In the genomic region with DNA sequence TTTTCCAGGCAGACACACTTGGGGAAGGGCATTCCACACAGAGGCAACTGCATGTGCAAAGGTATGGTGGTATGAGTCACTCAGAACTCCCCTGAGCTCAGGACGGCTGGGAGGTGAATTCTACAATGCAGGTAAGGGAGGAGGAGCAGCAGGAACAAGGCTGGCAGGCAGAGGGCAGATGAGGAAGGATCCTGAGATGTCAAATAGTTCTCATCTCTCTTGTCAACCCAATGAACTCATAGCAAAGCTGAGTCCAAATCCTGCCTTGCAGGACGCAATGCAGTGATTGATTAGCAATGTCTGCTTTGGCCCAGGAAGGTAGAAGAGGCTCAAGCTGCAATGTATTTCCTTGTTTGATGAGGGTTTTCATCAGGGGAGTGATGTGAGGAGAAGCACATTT, we compare ENCODE assay signal across 19 cellular contexts.
DNase-seq lines count a peak whose midpoint lies in the region; ATAC-seq and TF ChIP-seq lines count a peak whose summit lies in the region.
"Had no signal": no experiment of that assay in that cellular context is flagged by ENCODE, and none has a peak within 500 bp of the region (broad histone marks: within the 10 kb centered on the region; RNA-seq: fewer than 3 reads in every experiment).

No MANE protein-coding gene starts in this region.

- H3K27me3 Mint-ChIP-seq in GM23338 (ENCODE audit: insufficient read depth, low read depth, poor library complexity): peaks cover 4% of the 10 kb centered on the region
- no peaks in the 10 kb centered on the region for H3K27me3 Mint-ChIP-seq in CD4-positive, alpha-beta memory T cell
- H3K27me3 Mint-ChIP-seq: stimulated activated naive CD8-positive, alpha-beta T cell treated with anti-CD3 and anti-CD28 coated beads, Interleukin-15, amount 100 ng/mL, for 72 hours had no signal

- H3K27me3 ChIP-seq in GM23338 (ENCODE audit: insufficient read depth) (no peaks in the 10 kb centered on the region), Peyer's patch (no peaks in the 10 kb centered on the region), trophoblast cell (ENCODE audit: insufficient read depth, low read length) (no peaks in the 10 kb centered on the region)
- no peaks in the 10 kb centered on the region for H3K27me3 ChIP-seq in CD4-positive, alpha-beta memory T cell (ENCODE audit: insufficient read depth, low read length)
- H3K27me3 ChIP-seq: SJCRH30, tibial nerve had no signal

- no peaks in the 10 kb centered on the region for H3F3A ChIP-seq in GM23338 (replicated peaks; ENCODE audit: low read depth)

- no peak overlapping the region for H2BK12ac ChIP-seq in trophoblast cell (ENCODE audit: low read length)

- no peak overlapping the region for H4K91ac ChIP-seq in trophoblast cell (ENCODE audit: low read depth, low read length)

- H2AFZ ChIP-seq in GM23338: no peak overlapping the region
- no peak overlapping the region for H2AFZ ChIP-seq in trophoblast cell (ENCODE audit: insufficient read depth, low read length, poor library complexity)

- no peak for TF ChIP-seq POLR2A in Peyer's patch (IDR thresholded peaks at IDR 0.05)

- H3K9me3 Mint-ChIP-seq in GM23338: no peaks in the 10 kb centered on the region
- peaks cover 0 to 2% (median 0%) of the 10 kb centered on the region in 8 donors for H3K9me3 Mint-ChIP-seq in CD4-positive, alpha-beta memory T cell
- H3K9me3 Mint-ChIP-seq: nephron; stimulated activated naive CD8-positive, alpha-beta T cell treated with anti-CD3 and anti-CD28 coated beads, Interleukin-15, amount 100 ng/mL, for 72 hours had no signal

- H3K79me2 ChIP-seq in GM23338 (replicated peaks; ENCODE audit: insufficient read depth) (no peaks in the 10 kb centered on the region), trophoblast cell (ENCODE audit: control insufficient read depth, insufficient read depth, low read length, poor library complexity) (no peaks in the 10 kb centered on the region)

- H3K18ac ChIP-seq in trophoblast cell (ENCODE audit: low read length): no peak overlapping the region

- no peaks in the 10 kb centered on the region for H3K9me2 ChIP-seq in GM23338 (ENCODE audit: insufficient read depth)

- H3K36me3 ChIP-seq in GM23338 (ENCODE audit: insufficient read depth) (no peaks in the 10 kb centered on the region), Peyer's patch (no peaks in the 10 kb centered on the region), trophoblast cell (ENCODE audit: control insufficient read depth in 1 of 2, insufficient read depth in 2 of 2, low read length in 2 of 2) (no peaks in the 10 kb centered on the region)
- H3K36me3 ChIP-seq in CD4-positive, alpha-beta memory T cell (ENCODE audit: insufficient read depth, low read length): no peaks in the 10 kb centered on the region
- H3K36me3 ChIP-seq: SJCRH30 had no signal

- H3K36me3 Mint-ChIP-seq in GM23338 (ENCODE audit: low read depth): no peaks in the 10 kb centered on the region; the same call in 2 of the 3 replicates
- H3K36me3 Mint-ChIP-seq in CD4-positive, alpha-beta memory T cell: peaks cover 11 to 26% of the 10 kb centered on the region in 2 donors

- H3K23ac ChIP-seq in trophoblast cell (ENCODE audit: low read length): no peak overlapping the region

- no peak overlapping the region for H4K8ac ChIP-seq in trophoblast cell (ENCODE audit: low read depth, low read length)

- CTCF ChIA-PET in CD4-positive, alpha-beta memory T cell (lab: Charles Lee; ENCODE audit: partially characterized antibody): interaction anchor here (1.9 kb wide), 1 partner anchor 241 kb away, joined by 8 read pairs; no protein-coding TSS in a partner anchor

- H3K9ac ChIP-seq in trophoblast cell (ENCODE audit: low read length): no peak overlapping the region

- no peak overlapping the region for H3K14ac ChIP-seq in trophoblast cell (ENCODE audit: low read length)

- H3K79me1 ChIP-seq in trophoblast cell (ENCODE audit: low read length): no peaks in the 10 kb centered on the region

- no CpG with 5 or more reads among the region's 2 CpGs for WGBS in trophoblast cell (ENCODE audit: extremely low coverage, insufficient coverage, insufficient read length)

- no peak overlapping the region for H2AK5ac ChIP-seq in trophoblast cell (ENCODE audit: low read length)

- intact Hi-C loops in CD4-positive, alpha-beta memory T cell (cut with micrococcal nuclease): no loop called here

- H4K12ac ChIP-seq in trophoblast cell (ENCODE audit: low read depth, low read length): no peak overlapping the region

- peaks cover 19% of the 10 kb centered on the region for H3K4me1 Mint-ChIP-seq in GM23338
- H3K4me1 Mint-ChIP-seq in CD4-positive, alpha-beta memory T cell: peaks cover 8 to 21% (median 14%) of the 10 kb centered on the region in 4 donors

- no peak overlapping the region for H3K4me2 ChIP-seq in GM23338
- H3K4me2 ChIP-seq in trophoblast cell (ENCODE audit: low read length): no peak overlapping the region

- no peak overlapping the region for H3K4me3 Mint-ChIP-seq in GM23338
- no peak overlapping the region for H3K4me3 Mint-ChIP-seq in CD4-positive, alpha-beta memory T cell
- H3K4me3 Mint-ChIP-seq: nephron; stimulated activated naive CD8-positive, alpha-beta T cell treated with anti-CD3 and anti-CD28 coated beads, Interleukin-15, amount 100 ng/mL, for 72 hours had no signal

- POLR2A ChIA-PET in CD4-positive, alpha-beta memory T cell (lab: Charles Lee; ENCODE audit: partially characterized antibody): no interaction called here

- no peak overlapping the region for H2BK5ac ChIP-seq in trophoblast cell (ENCODE audit: low read depth, low read length, poor library complexity)

- H3K9me3 ChIP-seq in Peyer's patch (no peaks in the 10 kb centered on the region), trophoblast cell (ENCODE audit: insufficient read depth, low read depth, low read length) (no peaks in the 10 kb centered on the region)
- no peaks in the 10 kb centered on the region for H3K9me3 ChIP-seq in CD4-positive, alpha-beta memory T cell (ENCODE audit: control insufficient read depth in 1 of 2, low read length in 2 of 2)
- H3K9me3 ChIP-seq: SJCRH30, tibial nerve had no signal

- H3K4me1 ChIP-seq in GM23338 (ENCODE audit: insufficient read depth) (peaks cover 3% of the 10 kb centered on the region; the same call in 1 of the 2 replicates), Peyer's patch (peaks cover 0 to 27% (median 3%) of the 10 kb centered on the region in 4 donors), trophoblast cell (ENCODE audit: control insufficient read depth in 1 of 2, insufficient read depth in 2 of 2, low read length in 2 of 2) (peaks cover 0 to 7% of the 10 kb centered on the region in 2 experiments)
- no peaks in the 10 kb centered on the region for H3K4me1 ChIP-seq in CD4-positive, alpha-beta memory T cell (ENCODE audit: insufficient read depth, low read length)

- no peak overlapping the region for H3K4ac ChIP-seq in trophoblast cell (ENCODE audit: low read depth, low read length)

- H4K20me1 ChIP-seq in GM23338 (replicated peaks; ENCODE audit: insufficient read depth): peaks cover 12% of the 10 kb centered on the region

- peak overlapping the region; percentile 18; the same call in 1 of the 2 replicates for H3K27ac Mint-ChIP-seq in GM23338
- peak overlapping the region in 2 of 7 donors; percentile 2 to 48 for H3K27ac Mint-ChIP-seq in CD4-positive, alpha-beta memory T cell
- H3K27ac Mint-ChIP-seq: nephron; stimulated activated naive CD8-positive, alpha-beta T cell treated with anti-CD3 and anti-CD28 coated beads, Interleukin-15, amount 100 ng/mL, for 72 hours had no signal

- peak; percentile 85 for ATAC-seq in GM23338
- no peak for ATAC-seq in omental fat pad (ENCODE audit: low FRiP score)
- ATAC-seq in HG02840 (IDR thresholded peaks at IDR 0.05; ENCODE audit: low FRiP score, unreplicated experiment): no peak
- ATAC-seq: left cardiac atrium; stimulated activated naive CD8-positive, alpha-beta T cell treated with anti-CD3 and anti-CD28 coated beads, Interleukin-15, amount 100 ng/mL, for 72 hours had no signal

- DNase-seq in GM23338 (ENCODE audit: low spot score): peak; percentile 48
- peak in 2 of 3 donors; percentile 56 to 74 for DNase-seq in Peyer's patch
- peak; percentile 86 for DNase-seq in epithelial cell of prostate (ENCODE audit: low read depth, low spot score)
- peak; percentile 89 to 92 for DNase-seq in trophoblast cell
- no peak for DNase-seq in omental fat pad (ENCODE audit: low spot score)
- DNase-seq in CD4-positive, alpha-beta memory T cell: no peak
- DNase-seq: activated CD4-positive, alpha-beta T cell treated with anti-CD3 and anti-CD28 coated beads, Interleukin-2, amount 50 U/mL, for 4 hours; activated T-cell treated with anti-CD3 and anti-CD28 coated beads for 4 hours; dermis blood vessel endothelial cell; KBM-7; left cardiac atrium; NCI-H187; NCI-H2227 treated with DMSO at 0.1 percent for 48 hours; NCI-H82; SJCRH30; stimulated activated naive CD8-positive, alpha-beta T cell treated with anti-CD3 and anti-CD28 coated beads, Interleukin-15, amount 100 ng/mL, for 72 hours had no signal

- no peak overlapping the region for H2BK120ac ChIP-seq in trophoblast cell (ENCODE audit: insufficient read depth, low read length, poor library complexity)

- H3K27ac ChIP-seq in GM23338 (ENCODE audit: low read depth) (no peak overlapping the region), Peyer's patch (peak overlapping the region in 1 of 4 donors; percentile 28), epithelial cell of prostate (peak overlapping the region; percentile 54), trophoblast cell (ENCODE audit: low read depth, low read length) (no peak overlapping the region)
- no peak overlapping the region for H3K27ac ChIP-seq in CD4-positive, alpha-beta memory T cell (ENCODE audit: low read depth, low read length)
- H3K27ac ChIP-seq: SJCRH30, tibial nerve had no signal

- H3K4me3 ChIP-seq in GM23338 (no peak overlapping the region), Peyer's patch (no peak overlapping the region), trophoblast cell (ENCODE audit: low read depth, low read length) (no peak overlapping the region)
- H3K4me3 ChIP-seq in CD4-positive, alpha-beta memory T cell (ENCODE audit: low read length in 2 of 2): no peak overlapping the region
- H3K4me3 ChIP-seq: SJCRH30, tibial nerve had no signal

- TF ChIP-seq CTCF in GM23338 (conservative IDR thresholded peaks at IDR 0.05; ENCODE audit: low read depth in 2 of 2) (peak in 1 of 2 experiments; percentile 19; a peak in 1 of 4 replicates), Peyer's patch (IDR thresholded peaks at IDR 0.05) (peak in 3 of 6 experiments; percentile 42 to 65 (median 43)), omental fat pad (IDR thresholded peaks at IDR 0.05) (no peak)

TF ChIP-seq in GM23338, 12 proteins besides CTCF, POLR2A, EP300 and RAD21 (continues in another document):
- TF ChIP-seq NANOG (IDR thresholded peaks at IDR 0.05; ENCODE audit: borderline replicate concordance) (no peak), ZNF331 (CRISPR knock-in tag; IDR thresholded peaks at IDR 0.05; ENCODE audit: low read depth) (no peak), JUNB (IDR thresholded peaks at IDR 0.05; ENCODE audit: unreplicated experiment) (no peak), CREB1 (CRISPR knock-in tag; IDR thresholded peaks at IDR 0.05; ENCODE audit: low read depth) (no peak), EZH2 (IDR thresholded peaks at IDR 0.05; ENCODE audit: low read depth, unreplicated experiment) (no peak), EZH2phosphoT487 (IDR thresholded peaks at IDR 0.05; ENCODE audit: unreplicated experiment) (no peak), POLR2AphosphoS5 (IDR thresholded peaks at IDR 0.05; ENCODE audit: low read depth) (no peak)

Comparison
In these comparisons a context has a peak if more than half of its experiments do, and no peak if none do; other contexts are left out.
1. DNase-seq: peak in GM23338 (single experiment), Peyer's patch (2 of 3), epithelial cell of prostate (single experiment) and trophoblast cell (2 of 2); none in omental fat pad (single experiment) and CD4-positive, alpha-beta memory T cell (0 of 5).